In the genomic region with DNA sequence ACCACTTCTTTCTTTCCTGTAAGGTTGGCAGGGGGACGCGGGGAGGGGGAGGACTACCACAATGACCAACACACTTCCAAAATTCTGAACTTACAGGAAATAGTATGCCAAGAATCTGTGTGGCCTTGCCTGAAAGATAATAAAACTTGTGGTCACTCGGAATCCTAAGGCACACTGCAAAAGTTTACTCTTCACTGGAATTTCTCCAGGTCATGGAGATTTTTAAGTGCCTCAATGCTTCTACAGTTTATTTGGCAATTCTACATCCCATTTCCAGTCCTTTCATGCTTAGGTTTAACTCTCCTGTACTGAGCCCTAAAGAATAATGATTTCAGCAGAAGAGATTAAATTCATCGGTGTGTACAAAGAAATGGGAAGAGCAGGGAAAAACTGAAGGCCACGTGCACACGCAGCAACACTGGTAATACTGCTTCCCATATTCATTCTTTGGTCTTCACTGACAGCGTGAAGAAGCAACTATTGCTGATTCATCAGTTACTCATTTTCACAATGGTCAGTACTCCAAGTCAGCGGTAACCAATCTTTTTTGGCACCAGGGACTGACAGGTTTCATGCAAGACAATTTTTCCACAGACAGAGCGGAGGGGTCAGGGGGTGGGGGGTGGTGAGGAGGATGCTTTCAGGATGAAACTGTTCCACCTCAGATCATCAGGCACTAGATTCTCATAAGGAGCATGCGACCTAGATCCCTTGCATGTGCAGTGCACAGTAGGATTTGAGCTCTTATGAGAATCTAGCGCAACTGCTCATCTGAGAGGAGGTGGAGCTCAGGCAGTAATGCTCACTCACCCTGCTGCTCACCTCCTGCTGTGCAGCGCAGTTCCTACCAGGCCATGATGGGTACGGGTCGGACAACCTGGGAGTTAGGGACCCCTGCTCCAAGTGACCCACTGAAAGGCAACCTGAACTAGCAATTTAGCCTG, we compare ENCODE assay signal across 11 cellular contexts. TPM values are rescaled to one million over a fixed set of nuclear protein-coding genes. Genes with fewer than 3 reads are reported as not detected.
DNase-seq lines count a peak whose midpoint lies in the region; TF ChIP-seq lines count a peak whose summit lies in the region.
"Had no signal": no experiment of that assay in that cellular context is flagged by ENCODE, and none has a peak within 500 bp of the region (broad histone marks: within the 10 kb centered on the region; RNA-seq: fewer than 3 reads in every experiment).

No MANE protein-coding gene starts in this region.

- intact Hi-C loops in adrenal gland (cut with DNase I), result no loop called here

- peaks cover 15 to 46% of the 10 kb centered on the region in 2 donors for H3K4me1 ChIP-seq in adrenal gland (replicated peaks in 1 of 2)

- no peak for TF ChIP-seq POLR2A in adrenal gland (IDR thresholded peaks at IDR 0.05)

- no peak overlapping the region for H3K4me3 ChIP-seq in AG04449 (ENCODE audit: low read depth, low read length)
- no peak overlapping the region for H3K4me3 ChIP-seq in adrenal gland

- peaks cover 0 to 10% of the 10 kb centered on the region in 2 donors for H3K36me3 ChIP-seq in adrenal gland (replicated peaks in 1 of 2)

- H3K27me3 ChIP-seq in adrenal gland, result no peaks in the 10 kb centered on the region

- H3K9me3 ChIP-seq in adrenal gland (replicated peaks in 1 of 3), result no peaks in the 10 kb centered on the region

- CTCF ChIA-PET in AG04449 (lab: Yijun Ruan, JAX), result no interaction called here

- DNase-seq in AG04449 (ENCODE audit: low read depth, low spot score), result peak; percentile 40
- DNase-seq in HCEC 1CT, result peak; percentile 82
- DNase-seq in adrenal gland, result peak in 5 of 7 donors; percentile 14 to 53 (median 42)
- DNase-seq in kidney glomerular epithelial cell (lab: John Stamatoyannopoulos, UW), result peak; percentile 20
- no peak for DNase-seq in SIG-M5 treated with dmso at 0.1 percent for 504 hours (lab: John Stamatoyannopoulos, UW; ENCODE audit: unreplicated experiment)
- DNase-seq in NCI-H446 (lab: John Stamatoyannopoulos, UW), result no peak
- DNase-seq in UCSD-AML1 (lab: John Stamatoyannopoulos, UW; ENCODE audit: unreplicated experiment), result no peak
- DNase-seq in stimulated activated CD4-positive, alpha-beta T cell treated with anti-CD3 and anti-CD28 coated beads, Interleukin-4, amount 100 ng/mL, for 4 hours, result no peak
- DNase-seq: activated B cell treated with CpG ODN at 0.5 μM for 24 hours; activated effector memory CD4-positive, alpha-beta T cell treated with anti-CD3 and anti-CD28 coated beads, Interleukin-2, amount 50 U/mL, for 16 hours; NK-92 treated with Interleukin-12 subunit alpha and Interleukin-12 subunit beta, amount 100 ng/mL, for 24 hours had no signal

- peak overlapping the region; percentile 0 to 70 (median 47) for H3K27ac ChIP-seq in adrenal gland

- WGBS in adrenal gland, 4 donors, result 55 to 68% (median 63%) methylated on average over 10 to 14 of the region's 14 CpGs

- TF ChIP-seq CTCF in AG04449 (IDR thresholded peaks at IDR 0.05; ENCODE audit: insufficient read depth, low read length, missing control alignments) (no peak), adrenal gland (IDR thresholded peaks at IDR 0.05) (no peak)

- POLR2A ChIA-PET in AG04449 (lab: Yijun Ruan, JAX), result interaction anchor here (0.7 kb wide), 1 partner anchor 127 kb away, joined by 3 read pairs; the partner anchor contains the start of gene IDI1

RNA-seq across cellular contexts. Expression of gene LARP4B, which starts 9.8 kb away (rescaled TPM):
- 100 to 1,000 TPM in 2 of 8 donors, 10 to 100 TPM in 6; 33.7 to 145 (median 80.6) TPM for total RNA-seq in adrenal gland
- polyA plus RNA-seq in adrenal gland, result 10 to 100 TPM; 17.2 to 63.0 (median 18.1) TPM

Comparison
In these comparisons a context has a peak if more than half of its experiments do, and no peak if none do; other contexts are left out.
1. DNase-seq: peak in AG04449 (single experiment), HCEC 1CT (single experiment), adrenal gland (5 of 7) and kidney glomerular epithelial cell (single experiment); none in SIG-M5 treated with dmso at 0.1 percent for 504 hours (single experiment), NCI-H446 (0 of 2), UCSD-AML1 (single experiment) and stimulated activated CD4-positive, alpha-beta T cell treated with anti-CD3 and anti-CD28 coated beads, Interleukin-4, amount 100 ng/mL, for 4 hours (0 of 2).